In the genomic region with DNA sequence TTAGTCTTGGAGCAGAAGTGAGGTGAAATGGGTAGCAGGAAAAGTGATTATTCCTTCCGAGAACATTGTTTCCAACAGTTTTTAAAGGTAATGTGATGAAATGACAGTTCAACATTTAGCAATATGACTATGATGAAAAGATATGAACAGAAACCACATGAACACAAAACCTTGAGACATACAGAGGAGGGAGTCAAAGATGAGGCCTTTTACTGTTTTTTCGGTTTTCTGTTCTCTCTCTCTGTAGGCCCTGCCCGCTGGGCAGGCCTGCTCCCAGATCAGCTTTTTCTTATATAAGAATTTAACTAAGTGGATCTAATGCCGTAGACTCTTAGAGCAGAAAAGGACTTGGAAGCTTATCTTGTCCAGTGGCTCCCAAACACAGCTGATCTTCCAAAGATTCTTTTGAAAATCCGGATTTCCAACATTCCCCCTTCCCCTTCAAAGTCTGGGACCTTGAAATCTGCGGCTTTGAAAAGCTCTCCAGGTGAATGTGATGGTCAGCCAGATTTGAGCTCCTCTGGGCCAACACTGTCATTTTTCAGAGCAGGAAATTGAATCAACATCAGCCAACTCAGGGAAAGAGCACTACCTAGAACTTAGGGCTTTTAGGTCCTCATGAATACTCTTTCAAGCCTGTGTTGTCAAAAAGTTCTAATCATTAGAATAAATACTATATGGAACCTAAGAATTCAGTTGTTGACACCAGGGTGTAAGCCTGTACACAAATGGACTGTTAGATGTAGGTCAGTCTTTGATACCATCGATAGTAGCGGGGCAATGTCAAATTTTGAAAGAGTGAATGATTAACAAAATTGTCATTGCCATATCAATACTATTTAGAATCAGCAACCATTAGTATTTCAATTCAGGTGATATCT, we compare ENCODE assay signal across 16 cellular contexts. TPM values are rescaled to one million over a fixed set of nuclear protein-coding genes. Genes with fewer than 3 reads are reported as not detected.
DNase-seq lines count a peak whose midpoint lies in the region; ATAC-seq and TF ChIP-seq lines count a peak whose summit lies in the region.
"Had no signal": no experiment of that assay in that cellular context is flagged by ENCODE, and none has a peak within 500 bp of the region (broad histone marks: within the 10 kb centered on the region; RNA-seq: fewer than 3 reads in every experiment).

No MANE protein-coding gene starts in this region.

- H3K36me3 Mint-ChIP-seq in activated CD4-positive, alpha-beta T cell treated with anti-CD3 and anti-CD28 coated beads, Interleukin-2, amount 10 ng/mL, durations not matched to agents 24 days and 14 days (ENCODE audit: low read depth): peaks cover 3% of the 10 kb centered on the region
- peaks cover 3% of the 10 kb centered on the region for H3K36me3 Mint-ChIP-seq in activated CD4-positive, alpha-beta memory T cell treated with anti-CD3 and anti-CD28 coated beads, Interleukin-2, amount 10 ng/mL, durations not matched to agents 7 days and 5 days (ENCODE audit: low read depth)

- H3K4me3 Mint-ChIP-seq in activated CD4-positive, alpha-beta T cell treated with anti-CD3 and anti-CD28 coated beads, Interleukin-2, amount 10 ng/mL, durations not matched to agents 24 days and 14 days: peak overlapping the region; percentile 45
- no peak overlapping the region for H3K4me3 Mint-ChIP-seq in activated CD4-positive, alpha-beta memory T cell treated with anti-CD3 and anti-CD28 coated beads, Interleukin-2, amount 10 ng/mL, durations not matched to agents 7 days and 5 days

- no peaks in the 10 kb centered on the region for H3F3A ChIP-seq in Loucy (ENCODE audit: low read depth)

- H2BK12ac ChIP-seq in trophoblast cell (ENCODE audit: low read length): no peak overlapping the region

- H3K27ac Mint-ChIP-seq in activated CD4-positive, alpha-beta T cell treated with anti-CD3 and anti-CD28 coated beads, Interleukin-2, amount 10 ng/mL, durations not matched to agents 24 days and 14 days: peak overlapping the region; percentile 78
- H3K27ac Mint-ChIP-seq in activated CD4-positive, alpha-beta memory T cell treated with anti-CD3 and anti-CD28 coated beads, Interleukin-2, amount 10 ng/mL, durations not matched to agents 7 days and 5 days: peak overlapping the region; percentile 36

- H3K4me2 ChIP-seq in Loucy (ENCODE audit: low read depth, low read length, poor library complexity, severe bottlenecking) (peak overlapping the region; percentile 6), trophoblast cell (ENCODE audit: low read length) (no peak overlapping the region)

- no peak overlapping the region for H3K14ac ChIP-seq in trophoblast cell (ENCODE audit: low read length)

- H3K27ac ChIP-seq in trophoblast cell (ENCODE audit: low read depth, low read length): peak overlapping the region; percentile 39
- H3K27ac ChIP-seq: C4-2B, transverse colon had no signal

- no peak overlapping the region for H4K8ac ChIP-seq in trophoblast cell (ENCODE audit: low read depth, low read length)

- CTCF ChIA-PET in activated CD4-positive, alpha-beta memory T cell treated with anti-CD3 and anti-CD28 coated beads, Interleukin-2, amount 10 ng/mL, durations not matched to agents 7 days and 5 days (lab: Charles Lee): no interaction called here

- peak overlapping the region; percentile 25 for H4K91ac ChIP-seq in trophoblast cell (ENCODE audit: low read depth, low read length)

- no peaks in the 10 kb centered on the region for H3K79me2 ChIP-seq in Loucy (ENCODE audit: insufficient read depth, low read length)
- H3K79me2 ChIP-seq in trophoblast cell (ENCODE audit: control insufficient read depth, insufficient read depth, low read length, poor library complexity): no peaks in the 10 kb centered on the region

- peak overlapping the region; percentile 15 for H3K9ac ChIP-seq in Loucy (ENCODE audit: low read depth, low read length, poor library complexity, severe bottlenecking)
- H3K9ac ChIP-seq in trophoblast cell (ENCODE audit: low read length): no peak overlapping the region

- H3K27me3 ChIP-seq in Loucy (ENCODE audit: insufficient read depth, low read length, poor library complexity, severe bottlenecking) (no peaks in the 10 kb centered on the region), trophoblast cell (ENCODE audit: insufficient read depth, low read length) (no peaks in the 10 kb centered on the region)
- H3K27me3 ChIP-seq: transverse colon had no signal

- H3K23ac ChIP-seq in trophoblast cell (ENCODE audit: low read length): no peak overlapping the region

- peaks cover 4% of the 10 kb centered on the region for H3K9me3 Mint-ChIP-seq in activated CD4-positive, alpha-beta T cell treated with anti-CD3 and anti-CD28 coated beads, Interleukin-2, amount 10 ng/mL, durations not matched to agents 24 days and 14 days
- peaks cover 4% of the 10 kb centered on the region for H3K9me3 Mint-ChIP-seq in activated CD4-positive, alpha-beta memory T cell treated with anti-CD3 and anti-CD28 coated beads, Interleukin-2, amount 10 ng/mL, durations not matched to agents 7 days and 5 days

- no peak overlapping the region for H2AK5ac ChIP-seq in trophoblast cell (ENCODE audit: low read length)

- no peak overlapping the region for H3K4me3 ChIP-seq in Loucy (ENCODE audit: low read length, poor library complexity, severe bottlenecking)
- no peak overlapping the region for H3K4me3 ChIP-seq in trophoblast cell (ENCODE audit: low read depth, low read length)
- H3K4me3 ChIP-seq: transverse colon had no signal

- H4K12ac ChIP-seq in trophoblast cell (ENCODE audit: low read depth, low read length): no peak overlapping the region

- H3K79me1 ChIP-seq in trophoblast cell (ENCODE audit: low read length): peaks cover 2% of the 10 kb centered on the region

- POLR2A ChIA-PET in activated CD4-positive, alpha-beta memory T cell treated with anti-CD3 and anti-CD28 coated beads, Interleukin-2, amount 10 ng/mL, durations not matched to agents 7 days and 5 days (lab: Charles Lee): interaction anchor here (1.9 kb wide), 1 partner anchor 28 kb away, joined by 6 read pairs; the partner anchor contains the start of gene RYBP

- H2AFZ ChIP-seq in Loucy (ENCODE audit: low read length) (peak overlapping the region; percentile 53; the same call in 1 of the 2 replicates), trophoblast cell (ENCODE audit: insufficient read depth, low read length, poor library complexity) (no peak overlapping the region)

- peaks cover 32% of the 10 kb centered on the region for H3K4me1 Mint-ChIP-seq in activated CD4-positive, alpha-beta T cell treated with anti-CD3 and anti-CD28 coated beads, Interleukin-2, amount 10 ng/mL, durations not matched to agents 24 days and 14 days
- peaks cover 34% of the 10 kb centered on the region for H3K4me1 Mint-ChIP-seq in activated CD4-positive, alpha-beta memory T cell treated with anti-CD3 and anti-CD28 coated beads, Interleukin-2, amount 10 ng/mL, durations not matched to agents 7 days and 5 days

- H3K27me3 Mint-ChIP-seq in activated CD4-positive, alpha-beta T cell treated with anti-CD3 and anti-CD28 coated beads, Interleukin-2, amount 10 ng/mL, durations not matched to agents 24 days and 14 days: no peaks in the 10 kb centered on the region
- H3K27me3 Mint-ChIP-seq in activated CD4-positive, alpha-beta memory T cell treated with anti-CD3 and anti-CD28 coated beads, Interleukin-2, amount 10 ng/mL, durations not matched to agents 7 days and 5 days: no peaks in the 10 kb centered on the region

- ATAC-seq in GM21529 (IDR thresholded peaks at IDR 0.05; ENCODE audit: unreplicated experiment) (no peak), GM18498 (IDR thresholded peaks at IDR 0.05; ENCODE audit: unreplicated experiment) (no peak)
- ATAC-seq: left ventricle myocardium superior had no signal

- intact Hi-C loops in activated CD4-positive, alpha-beta T cell treated with anti-CD3 and anti-CD28 coated beads, Interleukin-2, amount 10 ng/mL, durations not matched to agents 24 days and 14 days (cut with micrococcal nuclease): loop anchor here (1.0 to 2.0 kb wide), 4 partner anchors 8 to 497 kb away; no protein-coding TSS in a partner anchor

- no peak overlapping the region for H3K18ac ChIP-seq in trophoblast cell (ENCODE audit: low read length)

- H3K9me3 ChIP-seq in Loucy (ENCODE audit: insufficient read depth, low read depth, low read length) (no peaks in the 10 kb centered on the region), trophoblast cell (ENCODE audit: insufficient read depth, low read depth, low read length) (no peaks in the 10 kb centered on the region)
- H3K9me3 ChIP-seq: transverse colon had no signal

- H3K36me3 ChIP-seq in Loucy (ENCODE audit: insufficient read depth, low read length): no peaks in the 10 kb centered on the region
- no peaks in the 10 kb centered on the region for H3K36me3 ChIP-seq in trophoblast cell (ENCODE audit: control insufficient read depth in 1 of 2, insufficient read depth in 2 of 2, low read length in 2 of 2)
- H3K36me3 ChIP-seq: transverse colon had no signal

- whole genome bisulfite sequencing in trophoblast cell (ENCODE audit: extremely low coverage, insufficient coverage, insufficient read length): no CpG with 5 or more reads among the region's 8 CpGs

- no peak for TF ChIP-seq CTCF in Loucy (conservative IDR thresholded peaks at IDR 0.05; ENCODE audit: low read length)

- H3K4me1 ChIP-seq in Loucy (ENCODE audit: insufficient read depth, low read length, poor library complexity, severe bottlenecking): peaks cover 18% of the 10 kb centered on the region
- peaks cover 0 to 2% of the 10 kb centered on the region in 2 experiments for H3K4me1 ChIP-seq in trophoblast cell (ENCODE audit: control insufficient read depth in 1 of 2, insufficient read depth in 2 of 2, low read length in 2 of 2)
- H3K4me1 ChIP-seq: transverse colon had no signal

- DNase-seq in activated CD4-positive, alpha-beta T cell treated with anti-CD3 and anti-CD28 coated beads, Interleukin-2, amount 10 ng/mL, durations not matched to agents 24 days and 14 days: no peak
- no peak for DNase-seq in activated CD4-positive, alpha-beta T cell treated with anti-CD3 and anti-CD28 coated beads, Interleukin-2, amount 50 U/mL, for 4 hours
- no peak for DNase-seq in activated CD4-positive, alpha-beta memory T cell treated with anti-CD3 and anti-CD28 coated beads, Interleukin-2, amount 10 ng/mL, durations not matched to agents 7 days and 5 days
- DNase-seq in trophoblast cell (peak; percentile 59 to 85), HT-29 (ENCODE audit: low spot score) (no peak)
- DNase-seq: cortex of kidney; Kasumi-1; left ventricle myocardium superior; NCI-H146; SHP77; stimulated activated CD4-positive, alpha-beta T cell treated with anti-CD3 and anti-CD28 coated beads, Interleukin-4, amount 100 ng/mL, for 4 hours; transverse colon had no signal

- no peak overlapping the region for H3K4ac ChIP-seq in trophoblast cell (ENCODE audit: low read depth, low read length)

- no peak overlapping the region for H2BK120ac ChIP-seq in trophoblast cell (ENCODE audit: insufficient read depth, low read length, poor library complexity)

- H4K20me1 ChIP-seq in Loucy (ENCODE audit: insufficient read depth, low read length, poor library complexity, severe bottlenecking): no peaks in the 10 kb centered on the region

- no peak overlapping the region for H2BK5ac ChIP-seq in trophoblast cell (ENCODE audit: low read depth, low read length, poor library complexity)

- H3K9me2 ChIP-seq in Loucy (replicated peaks; ENCODE audit: low read depth, low read length): no peaks in the 10 kb centered on the region

RNA-seq across cellular contexts. Expression of gene RYBP, which starts 29.1 kb away (rescaled TPM):
- total RNA-seq in activated CD4-positive, alpha-beta T cell treated with anti-CD3 and anti-CD28 coated beads, Interleukin-2, amount 10 ng/mL, durations not matched to agents 24 days and 14 days: 61.0 and 62.0 TPM in 2 replicates
- 10 to 100 TPM; 17.5 to 17.6 TPM for total RNA-seq in activated CD4-positive, alpha-beta memory T cell treated with anti-CD3 and anti-CD28 coated beads, Interleukin-2, amount 10 ng/mL, durations not matched to agents 7 days and 5 days
- polyA plus RNA-seq in trophoblast cell (2013): 44.7 and 45.0 TPM in 2 replicates
- 1.5 and 2.1 TPM in 2 replicates for total RNA-seq in HT-29 (2014; rRNA removed; shearing (Covaris generic))

Comparison
In these comparisons a context has a peak if more than half of its experiments do, and no peak if none do; other contexts are left out.
1. DNase-seq: peak in trophoblast cell (2 of 2); none in activated CD4-positive, alpha-beta T cell treated with anti-CD3 and anti-CD28 coated beads, Interleukin-2, amount 10 ng/mL, durations not matched to agents 24 days and 14 days (single experiment), activated CD4-positive, alpha-beta T cell treated with anti-CD3 and anti-CD28 coated beads, Interleukin-2, amount 50 U/mL, for 4 hours (0 of 2), activated CD4-positive, alpha-beta memory T cell treated with anti-CD3 and anti-CD28 coated beads, Interleukin-2, amount 10 ng/mL, durations not matched to agents 7 days and 5 days (single experiment) and HT-29 (single experiment).